Comparison of ENCODE assay signal across 8 cellular contexts in genomic region chr1:173430707-173431662, GRCh38. TPM values are rescaled to one million over a fixed set of nuclear protein-coding genes. Genes with fewer than 3 reads are reported as not detected.
DNase-seq lines count a peak whose midpoint lies in the region; ATAC-seq, FAIRE-seq and TF ChIP-seq lines count a peak whose summit lies in the region.

No MANE protein-coding gene starts in this region.

- no peak overlapping the region for H3K9ac ChIP-seq in keratinocyte (ENCODE audit: control insufficient read depth, extremely low read depth, insufficient read depth, low read length)

- H3K9me3 ChIP-seq in WERI-Rb-1 (ENCODE audit: severe bottlenecking) (no peaks in the 10 kb centered on the region), keratinocyte (ENCODE audit: control insufficient read depth, low read depth, low read length) (no peaks in the 10 kb centered on the region)

- FAIRE-seq in bronchial epithelial cell (lab: Jason Lieb, UNC) (no peak), keratinocyte (lab: Jason Lieb, UNC) (peak; percentile 61)

- no peak overlapping the region for H2AFZ ChIP-seq in keratinocyte (ENCODE audit: control insufficient read depth, low read length)

- H3K9me1 ChIP-seq in keratinocyte (ENCODE audit: control insufficient read depth, extremely low read depth, insufficient read depth, low read length), result no peaks in the 10 kb centered on the region

- no peak overlapping the region for H3K27ac ChIP-seq in WERI-Rb-1
- no peak overlapping the region for H3K27ac ChIP-seq in keratinocyte (ENCODE audit: control insufficient read depth, insufficient read depth, low read length)

- DNase-seq in GM03348 (ENCODE audit: low spot score) (peak; percentile 78), NCI-H2227 treated with DMSO at 0.1 percent for 48 hours (lab: John Stamatoyannopoulos, UW) (peak; percentile 67), WERI-Rb-1 (peak; percentile 95), bronchial epithelial cell (ENCODE audit: low read depth) (peak; percentile 80), keratinocyte (ENCODE audit: low read depth, low spot score) (peak; percentile 59)
- DNase-seq in stimulated activated CD4-positive, alpha-beta T cell treated with anti-CD3 and anti-CD28 coated beads, Interleukin-12 subunit alpha, Interleukin-12 subunit beta, amount 100 ng/mL, for 48 hours (ENCODE audit: low read depth in 2 of 3, low spot score in 1 of 3), result peak; percentile 81 to 95 (median 82)

- peak overlapping the region; percentile 72 for H3K4me2 ChIP-seq in keratinocyte (ENCODE audit: control insufficient read depth, extremely low read depth, insufficient read depth, low read depth, low read length)

- peak; percentile 71 for ATAC-seq in HG03175 (IDR thresholded peaks at IDR 0.05; ENCODE audit: unreplicated experiment)
- no peak for ATAC-seq in GM18519 (IDR thresholded peaks at IDR 0.05; ENCODE audit: low FRiP score, unreplicated experiment)

- H3K4me1 ChIP-seq in keratinocyte (ENCODE audit: control insufficient read depth, extremely low read depth, insufficient read depth, low read length), result peaks cover 24% of the 10 kb centered on the region

- H3K36me3 ChIP-seq in WERI-Rb-1 (no peaks in the 10 kb centered on the region), bronchial epithelial cell (ENCODE audit: control insufficient read depth, insufficient read depth, low read length) (no peaks in the 10 kb centered on the region), keratinocyte (ENCODE audit: control insufficient read depth in 2 of 2, extremely low read depth in 1 of 2, insufficient read depth in 2 of 2, low read length in 2 of 2) (no peaks in the 10 kb centered on the region)

- no peaks in the 10 kb centered on the region for H3K79me2 ChIP-seq in keratinocyte (ENCODE audit: control insufficient read depth, insufficient read depth, low read length)

- dilution Hi-C loops in keratinocyte (cut with MboI; ENCODE audit: extremely low pct_ligation_motif_present, low sequenced_read_pairs), result no loop called here

- no peaks in the 10 kb centered on the region for H4K20me1 ChIP-seq in keratinocyte (ENCODE audit: control insufficient read depth, extremely low read depth, insufficient read depth, low read length)

- H3K27me3 ChIP-seq in WERI-Rb-1 (ENCODE audit: insufficient read depth, low read depth, severe bottlenecking) (no peaks in the 10 kb centered on the region), bronchial epithelial cell (ENCODE audit: control insufficient read depth, insufficient read depth, low read length) (no peaks in the 10 kb centered on the region), keratinocyte (ENCODE audit: control insufficient read depth, extremely low read depth, insufficient read depth, low read length) (no peaks in the 10 kb centered on the region)

- H3K4me3 ChIP-seq in WERI-Rb-1 (ENCODE audit: low read depth, low read length) (no peak overlapping the region), bronchial epithelial cell (ENCODE audit: low read depth, low read length) (no peak overlapping the region), keratinocyte (ENCODE audit: control insufficient read depth in 2 of 3, extremely low read depth in 1 of 3, insufficient read depth in 2 of 3, low read depth in 1 of 3, low read length in 3 of 3) (no peak overlapping the region)

- TF ChIP-seq CTCF in WERI-Rb-1 (IDR thresholded peaks at IDR 0.05; ENCODE audit: low read depth, low read length) (peak; percentile 86), bronchial epithelial cell (IDR thresholded peaks at IDR 0.05; ENCODE audit: insufficient read depth, low read length, severe bottlenecking) (peak; percentile 80), keratinocyte (optimal IDR thresholded peaks at IDR 0.05 in 1 of 3, IDR thresholded peaks at IDR 0.05 in 1 of 3, conservative IDR thresholded peaks at IDR 0.05 in 1 of 3; ENCODE audit: extremely low read depth in 1 of 3, insufficient read depth in 2 of 3, low read length in 3 of 3) (peak; percentile 82 to 86 (median 83))

RNA-seq across cellular contexts. Expression of gene PRDX6, which starts 46.1 kb away (rescaled TPM):
- total RNA-seq in bronchial epithelial cell, result 159 and 185 TPM in 2 replicates
- 168 to 266 TPM (median 248 TPM) in 3 replicates for polyA plus RNA-seq in keratinocyte
- 29.8 TPM for polyA plus RNA-seq in keratinocyte (2011; ENCODE audit: low read depth)
- 219 and 325 TPM in 2 replicates for polyA plus RNA-seq in keratinocyte (2011; cell fraction: cytosol; rRNA removed)
- 141 and 154 TPM in 2 replicates for polyA plus RNA-seq in keratinocyte (2011; cell fraction: nucleus; rRNA removed)
- polyA plus RNA-seq in keratinocyte (2012; ENCODE audit: low replicate concordance), result 182 and 191 TPM in 2 replicates
- 171 to 272 TPM (median 269 TPM) in 3 replicates for polyA minus RNA-seq in keratinocyte
- 241 TPM for polyA minus RNA-seq in keratinocyte (2011; cell fraction: cytosol; rRNA and poly(A)+ RNA removed)
- 50.6 and 68.3 TPM in 2 replicates for polyA minus RNA-seq in keratinocyte (2011; cell fraction: nucleus; rRNA and poly(A)+ RNA removed)
